Comparison of ENCODE assay signal across 8 cellular contexts in the genomic region with DNA sequence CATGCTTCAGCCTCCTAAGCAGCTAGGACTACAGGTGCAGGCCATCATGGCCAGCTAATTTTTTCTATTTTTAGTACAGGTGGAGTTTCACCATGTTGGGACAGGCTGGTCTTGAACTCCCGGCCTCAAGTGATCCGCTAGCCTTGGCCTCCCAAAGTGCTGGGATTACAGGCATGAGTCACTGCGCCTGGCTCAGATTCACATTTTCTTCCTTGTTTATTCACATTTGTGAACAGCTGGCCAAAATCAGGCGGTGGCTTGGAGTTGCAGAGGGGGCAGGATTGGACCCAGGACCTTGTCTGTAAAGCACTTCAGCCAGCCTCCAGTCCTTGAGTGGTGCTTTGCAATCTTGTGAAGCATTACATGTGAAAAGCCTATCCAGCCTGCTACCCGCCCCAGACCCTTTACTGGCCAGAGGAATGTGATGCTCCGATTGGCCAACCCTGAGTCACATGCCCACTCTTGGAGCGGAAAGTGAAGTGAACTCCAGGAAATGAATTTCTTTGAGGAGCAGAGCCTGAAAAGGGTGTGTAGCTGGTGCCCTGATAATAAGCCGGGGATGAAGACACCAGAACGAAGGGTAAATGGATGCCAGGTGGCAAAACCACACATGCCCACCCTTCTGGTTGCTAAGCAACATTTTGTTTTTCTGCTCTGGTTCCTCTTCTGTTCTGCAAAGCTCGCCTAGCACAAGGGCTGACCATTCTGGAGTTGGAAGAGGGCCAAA.
DNase-seq lines count a peak whose midpoint lies in the region; ATAC-seq and TF ChIP-seq lines count a peak whose summit lies in the region.

No MANE protein-coding gene starts in this region.

- no peak overlapping the region for H3K9ac ChIP-seq in mammary epithelial cell (ENCODE audit: insufficient read depth, low read length)

- H3K36me3 ChIP-seq in mammary epithelial cell (ENCODE audit: insufficient read depth, low read length) = no peaks in the 10 kb centered on the region

- H3K9me3 ChIP-seq in mammary epithelial cell (replicated peaks; ENCODE audit: insufficient read depth, low read length) = no peaks in the 10 kb centered on the region

- no peaks in the 10 kb centered on the region for H3K27me3 ChIP-seq in mammary epithelial cell (ENCODE audit: insufficient read depth, low read length)

- H4K20me1 ChIP-seq in mammary epithelial cell (ENCODE audit: insufficient read depth, low read length) = no peaks in the 10 kb centered on the region

- WGBS in mammary epithelial cell (ENCODE audit: low coverage, missing lambda C conversion rate) = 36% methylated on average over 9 of the region's 10 CpGs

- no peaks in the 10 kb centered on the region for H3K9me3 Mint-ChIP-seq in activated naive CD4-positive, alpha-beta T cell treated with anti-CD3 and anti-CD28 coated beads for 36 hours

- no peaks in the 10 kb centered on the region for H3K27me3 Mint-ChIP-seq in activated naive CD4-positive, alpha-beta T cell treated with anti-CD3 and anti-CD28 coated beads for 36 hours (ENCODE audit: low read depth)

- H3K79me2 ChIP-seq in mammary epithelial cell (ENCODE audit: insufficient read depth, low read length) = no peaks in the 10 kb centered on the region

- H3K27ac Mint-ChIP-seq in activated naive CD4-positive, alpha-beta T cell treated with anti-CD3 and anti-CD28 coated beads for 36 hours = no peak overlapping the region

- ATAC-seq in HG03135 (IDR thresholded peaks at IDR 0.05; ENCODE audit: unreplicated experiment) = peak; percentile 52

- no peaks in the 10 kb centered on the region for H3K4me1 ChIP-seq in mammary epithelial cell (ENCODE audit: insufficient read depth, low read length)

- BruUV-seq in mammary epithelial cell (replicated peaks; lab: Mats Ljungman, UMichigan) = no TSS peak

- CTCF ChIA-PET in mammary epithelial cell (lab: Charles Lee; ENCODE audit: low non-redundant PET) = interaction anchor here (0.8 kb wide), 1 partner anchor 62 kb away, joined by 6 read pairs; no protein-coding TSS in a partner anchor
- CTCF ChIA-PET in activated naive CD4-positive, alpha-beta T cell treated with anti-CD3 and anti-CD28 coated beads for 36 hours (lab: Charles Lee) = interaction anchor here (0.6 kb wide), 1 partner anchor 61 kb away, joined by 4 read pairs; no protein-coding TSS in a partner anchor

- DNase-seq in NCI-H510A treated with DMSO at 0.1 percent for 48 hours (lab: John Stamatoyannopoulos, UW) = peak; percentile 91
- no peak for DNase-seq in mammary epithelial cell
- peak; percentile 81 for DNase-seq in left kidney (ENCODE audit: low read depth, low spot score)
- no peak for DNase-seq in putamen (ENCODE audit: low spot score)
- DNase-seq in activated naive CD4-positive, alpha-beta T cell treated with anti-CD3 and anti-CD28 coated beads for 36 hours = no peak

- H3K4me3 ChIP-seq in mammary epithelial cell (replicated peaks in 1 of 3; ENCODE audit: insufficient read depth in 1 of 3, low read depth in 2 of 3, low read length in 3 of 3) = no peak overlapping the region

- peak overlapping the region; percentile 27 for H2AFZ ChIP-seq in mammary epithelial cell (ENCODE audit: low read depth, low read length)

- no peak overlapping the region for H3K4me2 ChIP-seq in mammary epithelial cell (ENCODE audit: insufficient read depth, low read depth, low read length)

- in situ Hi-C loops in mammary epithelial cell (cut with MboI; ENCODE audit: low sequenced_read_pairs in 2 of 2) = no loop called here

- dilution Hi-C loops in mammary epithelial cell (cut with HindIII; ENCODE audit: low sequenced_read_pairs) = no loop called here

- no peak overlapping the region for H3K4me3 Mint-ChIP-seq in activated naive CD4-positive, alpha-beta T cell treated with anti-CD3 and anti-CD28 coated beads for 36 hours

- intact Hi-C loops in mammary epithelial cell (cut with micrococcal nuclease) = no loop called here
- intact Hi-C loops in activated naive CD4-positive, alpha-beta T cell treated with anti-CD3 and anti-CD28 coated beads for 36 hours (cut with micrococcal nuclease) = no loop called here

- peaks cover 54% of the 10 kb centered on the region for H3K4me1 Mint-ChIP-seq in activated naive CD4-positive, alpha-beta T cell treated with anti-CD3 and anti-CD28 coated beads for 36 hours (ENCODE audit: low read depth)

- H3K27ac ChIP-seq in C4-2B = peak overlapping the region; percentile 53; the same call in 1 of the 2 replicates
- no peak overlapping the region for H3K27ac ChIP-seq in mammary epithelial cell (ENCODE audit: insufficient read depth, low read depth, low read length)
- peak overlapping the region; percentile 40 for H3K27ac ChIP-seq in temporal lobe (ENCODE audit: low read depth, low read length)

- TF ChIP-seq CTCF in C4-2B (conservative IDR thresholded peaks at IDR 0.05) (no peak), mammary epithelial cell (conservative IDR thresholded peaks at IDR 0.05 in 1 of 2, IDR thresholded peaks at IDR 0.05 in 1 of 2; ENCODE audit: extremely low read depth in 1 of 2, insufficient read depth in 1 of 2, low read depth in 1 of 2, low read length in 2 of 2) (no peak)

- H3K36me3 Mint-ChIP-seq in activated naive CD4-positive, alpha-beta T cell treated with anti-CD3 and anti-CD28 coated beads for 36 hours (ENCODE audit: low read depth) = no peaks in the 10 kb centered on the region

Comparison
In these comparisons a context has a peak if more than half of its experiments do, and no peak if none do; other contexts are left out.
1. DNase-seq: peak in NCI-H510A treated with DMSO at 0.1 percent for 48 hours (single experiment) and left kidney (single experiment); none in mammary epithelial cell (single experiment), putamen (single experiment) and activated naive CD4-positive, alpha-beta T cell treated with anti-CD3 and anti-CD28 coated beads for 36 hours (single experiment).